ENCODE assay signal across 29 cellular contexts in the genomic region with DNA sequence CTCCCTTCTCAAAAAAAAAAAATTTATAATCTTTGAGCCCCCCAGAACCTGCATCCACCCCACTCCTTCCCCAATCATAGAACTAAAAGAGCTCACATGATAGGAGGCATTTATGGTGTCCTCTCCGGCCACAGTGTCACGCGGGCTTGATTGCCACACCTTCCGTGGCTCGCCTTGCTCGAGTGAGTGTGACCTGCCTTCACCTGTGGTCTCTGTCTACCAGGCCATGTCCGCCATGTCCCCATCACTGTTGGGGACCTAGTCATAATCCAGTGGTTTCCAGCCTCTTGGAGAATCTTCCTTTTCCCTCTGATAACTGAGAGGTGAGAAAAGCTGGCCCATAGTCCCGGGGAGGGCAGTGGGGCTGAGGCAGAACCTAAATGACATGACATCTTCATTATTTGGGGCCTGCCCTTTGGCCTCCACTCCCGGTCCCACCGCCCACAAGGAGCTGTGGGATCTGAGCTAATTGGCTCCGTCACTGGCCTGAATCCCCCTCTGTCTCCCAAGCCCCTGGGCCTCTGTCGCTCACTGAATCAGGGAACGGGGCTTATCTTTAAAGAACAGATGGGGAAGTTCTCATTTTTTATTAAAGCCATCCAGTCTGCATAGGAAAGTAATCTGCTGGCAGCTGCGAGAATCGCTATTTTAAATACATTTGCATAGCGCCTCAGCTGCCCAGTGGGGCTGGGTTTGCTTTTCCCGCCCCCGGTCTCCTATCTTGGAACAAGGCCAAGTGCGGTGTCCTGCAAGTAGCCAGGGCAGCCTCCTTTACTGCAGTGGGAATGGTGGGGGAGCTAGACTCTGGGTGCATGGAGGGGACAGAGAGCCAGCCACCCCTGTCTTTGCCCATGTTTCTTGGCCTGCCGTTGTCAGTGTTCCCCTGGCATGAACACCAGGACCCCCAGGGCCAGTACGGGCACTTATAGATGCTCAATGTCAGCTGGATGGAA.
DNase-seq lines count a peak whose midpoint lies in the region; ATAC-seq, FAIRE-seq and TF ChIP-seq lines count a peak whose summit lies in the region.
"Had no signal": no experiment of that assay in that cellular context is flagged by ENCODE, and none has a peak within 500 bp of the region (broad histone marks: within the 10 kb centered on the region; RNA-seq: fewer than 3 reads in every experiment).

No MANE protein-coding gene starts in this region.

- no peaks in the 10 kb centered on the region for H3K79me2 ChIP-seq in K562 (ENCODE audit: control insufficient read depth, insufficient read depth, low read length)
- no peaks in the 10 kb centered on the region for H3K79me2 ChIP-seq in trophoblast cell (ENCODE audit: control insufficient read depth, insufficient read depth, low read length, poor library complexity)
- H3K79me2 ChIP-seq: parathyroid adenoma had no signal

- 2% methylated on average over 20 of the region's 21 CpGs for WGBS in K562 (ENCODE audit: insufficient coverage, low coverage, missing lambda C conversion rate)
- WGBS in trophoblast cell (ENCODE audit: extremely low coverage, insufficient coverage, insufficient read length) = no CpG with 5 or more reads among the region's 21 CpGs

- H3K27me3 ChIP-seq in K562 (ENCODE audit: control insufficient read depth in 2 of 2, insufficient read depth in 2 of 2, low read length in 2 of 2) (peaks cover 0 to 10% of the 10 kb centered on the region in 2 experiments; a peak in 1 of 5 replicates), trophoblast cell (ENCODE audit: insufficient read depth, low read length) (no peaks in the 10 kb centered on the region)
- H3K27me3 ChIP-seq: gastroesophageal sphincter had no signal

- H3K36me3 ChIP-seq in K562 (ENCODE audit: control insufficient read depth, insufficient read depth, low read length) (no peaks in the 10 kb centered on the region), trophoblast cell (ENCODE audit: control insufficient read depth in 1 of 2, insufficient read depth in 2 of 2, low read length in 2 of 2) (no peaks in the 10 kb centered on the region)
- H3K36me3 ChIP-seq: brain microvascular endothelial cell, gastroesophageal sphincter, suprapubic skin had no signal

- peaks cover 4% of the 10 kb centered on the region; the same call in 1 of the 2 replicates for H4K20me1 ChIP-seq in K562 (replicated peaks; ENCODE audit: control insufficient read depth, insufficient read depth, low read length)

- H3K9me3 Mint-ChIP-seq in stimulated activated naive B cell treated with anti-CD40 and anti-IgM and Interleukin-4, amounts not matched to agents 10 μg/mL and 1 μg/mL and 100 μg/mL, for 72 hours = no peaks in the 10 kb centered on the region
- H3K9me3 Mint-ChIP-seq: activated naive CD4-positive, alpha-beta T cell treated with anti-CD3 and anti-CD28 coated beads, Interleukin-2, amount 10 ng/mL, durations not matched to agents 7 days and 5 days; activated T-helper 17 cell treated with anti-CD3 and anti-CD28 coated beads, Interleukin-2, amount 50 U/mL, for 72 hours; neural crest cell; T-helper 1 cell treated with Interleukin-12 subunit alpha and Interleukin-12 subunit beta and Interleukin-4 antibody, amounts not matched to agents 30 μg/mL and 1 μg/mL, for 36 hours had no signal

- CTCF ChIA-PET in K562 (lab: Yijun Ruan, JAX; ENCODE audit: low intra/inter-chr PET ratio) = no interaction called here

- DNase-seq in NCI-H524 (lab: John Stamatoyannopoulos, UW) (peak; percentile 80 to 90), OCI-M1 (lab: John Stamatoyannopoulos, UW) (peak; percentile 77), K562 (ENCODE audit: extremely low read depth in 1 of 4, low spot score in 3 of 4) (peak in 2 of 4 experiments; percentile 16), trophoblast cell (no peak), SHP77 (lab: John Stamatoyannopoulos, UW) (no peak), NCI-H128 (lab: John Stamatoyannopoulos, UW; ENCODE audit: unreplicated experiment) (no peak), foreskin melanocyte (no peak)
- no peak for DNase-seq in stimulated activated naive B cell treated with anti-CD40 and anti-IgM and Interleukin-4, amounts not matched to agents 10 μg/mL and 1 μg/mL and 100 μg/mL, for 72 hours
- DNase-seq: activated CD4-positive, alpha-beta T cell treated with anti-CD3 and anti-CD28 coated beads for 4 hours; activated naive CD4-positive, alpha-beta T cell treated with anti-CD3 and anti-CD28 coated beads, Interleukin-2, amount 10 ng/mL, durations not matched to agents 7 days and 5 days; brain microvascular endothelial cell; DMS79 treated with DMSO at 0.1 percent for 48 hours; GDM1; HCEC 1CT; hypothalamus; mammary epithelial cell; NCI-H1694; NCI-H510A; small intestine; stimulated activated naive CD4-positive, alpha-beta T cell treated with Interleukin-2 at 50 U/mL for 16 hours had no signal

- no peak overlapping the region for H3K27ac ChIP-seq in K562 (ENCODE audit: extremely low read depth, low read depth, low read length)
- no peak overlapping the region for H3K27ac ChIP-seq in trophoblast cell (ENCODE audit: low read depth, low read length)
- H3K27ac ChIP-seq: brain microvascular endothelial cell, C4-2B, gastroesophageal sphincter, parathyroid adenoma, suprapubic skin had no signal

- H2AFZ ChIP-seq in K562 (ENCODE audit: low read depth, low read length) (no peak overlapping the region), trophoblast cell (ENCODE audit: insufficient read depth, low read length, poor library complexity) (no peak overlapping the region)
- H2AFZ ChIP-seq: parathyroid adenoma had no signal

- no peak overlapping the region for H3K18ac ChIP-seq in trophoblast cell (ENCODE audit: low read length)

- TF ChIP-seq EP300 in K562 (IDR thresholded peaks at IDR 0.05; ENCODE audit: low read length) = no peak

- H3K14ac ChIP-seq in trophoblast cell (ENCODE audit: low read length) = no peak overlapping the region

- H4K8ac ChIP-seq in trophoblast cell (ENCODE audit: low read depth, low read length) = no peak overlapping the region

- ATAC-seq in K562 = no peak; the same call in 2 of the 3 replicates
- no peak for ATAC-seq in stimulated activated naive B cell treated with anti-CD40 and anti-IgM and Interleukin-4, amounts not matched to agents 10 μg/mL and 1 μg/mL and 100 μg/mL, for 72 hours (replicated peaks)
- ATAC-seq: activated T-helper 17 cell treated with anti-CD3 and anti-CD28 coated beads, Interleukin-2, amount 50 U/mL, for 72 hours; gastroesophageal sphincter had no signal

- intact Hi-C loops in K562 (cut with micrococcal nuclease) = no loop called here

- no peaks in the 10 kb centered on the region for H3K36me3 Mint-ChIP-seq in stimulated activated naive B cell treated with anti-CD40 and anti-IgM and Interleukin-4, amounts not matched to agents 10 μg/mL and 1 μg/mL and 100 μg/mL, for 72 hours
- H3K36me3 Mint-ChIP-seq: activated naive CD4-positive, alpha-beta T cell treated with anti-CD3 and anti-CD28 coated beads, Interleukin-2, amount 10 ng/mL, durations not matched to agents 7 days and 5 days had no signal

- H3K9me3 ChIP-seq in K562 (replicated peaks; ENCODE audit: control insufficient read depth, insufficient read depth, low read depth, low read length) (no peaks in the 10 kb centered on the region), trophoblast cell (ENCODE audit: insufficient read depth, low read depth, low read length) (no peaks in the 10 kb centered on the region)
- H3K9me3 ChIP-seq: Caco-2, gastroesophageal sphincter, suprapubic skin had no signal

- TF ChIP-seq POLR2A in K562 (conservative IDR thresholded peaks at IDR 0.05) = no peak

- H3K27me3 Mint-ChIP-seq in stimulated activated naive B cell treated with anti-CD40 and anti-IgM and Interleukin-4, amounts not matched to agents 10 μg/mL and 1 μg/mL and 100 μg/mL, for 72 hours = peaks cover 57 to 79% of the 10 kb centered on the region in 2 donors

- no peak for TF ChIP-seq RAD21 in K562 (CRISPR knock-in tag; conservative IDR thresholded peaks at IDR 0.05 in 1 of 2, IDR thresholded peaks at IDR 0.05 in 1 of 2)

- peaks cover 0 to 11% of the 10 kb centered on the region in 2 donors for H3K4me1 Mint-ChIP-seq in stimulated activated naive B cell treated with anti-CD40 and anti-IgM and Interleukin-4, amounts not matched to agents 10 μg/mL and 1 μg/mL and 100 μg/mL, for 72 hours
- H3K4me1 Mint-ChIP-seq: activated naive CD4-positive, alpha-beta T cell treated with anti-CD3 and anti-CD28 coated beads, Interleukin-2, amount 10 ng/mL, durations not matched to agents 7 days and 5 days; activated T-helper 17 cell treated with anti-CD3 and anti-CD28 coated beads, Interleukin-2, amount 50 U/mL, for 72 hours; neural crest cell had no signal

- no peak for FAIRE-seq in K562 (lab: Jason Lieb, UNC)
- FAIRE-seq: endothelial cell of umbilical vein, small intestine had no signal

- H3K4me1 ChIP-seq in K562 (replicated peaks in 1 of 2; ENCODE audit: control insufficient read depth in 2 of 2, insufficient read depth in 2 of 2, low read length in 2 of 2) (no peaks in the 10 kb centered on the region), trophoblast cell (ENCODE audit: control insufficient read depth in 1 of 2, insufficient read depth in 2 of 2, low read length in 2 of 2) (no peaks in the 10 kb centered on the region)
- H3K4me1 ChIP-seq: Caco-2, gastroesophageal sphincter, parathyroid adenoma had no signal

- no peak for TF ChIP-seq CTCF in K562 (IDR thresholded peaks at IDR 0.05 in 2 of 3, conservative IDR thresholded peaks at IDR 0.05 in 1 of 3; ENCODE audit: insufficient read depth in 2 of 3, low read depth in 1 of 3, low read length in 3 of 3)

- H3K4ac ChIP-seq in trophoblast cell (ENCODE audit: low read depth, low read length) = no peak overlapping the region

- H4K12ac ChIP-seq in trophoblast cell (ENCODE audit: low read depth, low read length) = no peak overlapping the region

- H3K4me3 Mint-ChIP-seq in stimulated activated naive B cell treated with anti-CD40 and anti-IgM and Interleukin-4, amounts not matched to agents 10 μg/mL and 1 μg/mL and 100 μg/mL, for 72 hours = no peak overlapping the region
- H3K4me3 Mint-ChIP-seq: activated naive CD4-positive, alpha-beta T cell treated with anti-CD3 and anti-CD28 coated beads, Interleukin-2, amount 10 ng/mL, durations not matched to agents 7 days and 5 days; activated T-helper 17 cell treated with anti-CD3 and anti-CD28 coated beads, Interleukin-2, amount 50 U/mL, for 72 hours; neural crest cell; T-helper 1 cell treated with Interleukin-12 subunit alpha and Interleukin-12 subunit beta and Interleukin-4 antibody, amounts not matched to agents 30 μg/mL and 1 μg/mL, for 36 hours had no signal

- no peak overlapping the region for H3K27ac Mint-ChIP-seq in stimulated activated naive B cell treated with anti-CD40 and anti-IgM and Interleukin-4, amounts not matched to agents 10 μg/mL and 1 μg/mL and 100 μg/mL, for 72 hours
- H3K27ac Mint-ChIP-seq: activated naive CD4-positive, alpha-beta T cell treated with anti-CD3 and anti-CD28 coated beads, Interleukin-2, amount 10 ng/mL, durations not matched to agents 7 days and 5 days; activated T-helper 17 cell treated with anti-CD3 and anti-CD28 coated beads, Interleukin-2, amount 50 U/mL, for 72 hours; T-helper 1 cell treated with Interleukin-12 subunit alpha and Interleukin-12 subunit beta and Interleukin-4 antibody, amounts not matched to agents 30 μg/mL and 1 μg/mL, for 36 hours had no signal

- POLR2A ChIA-PET in K562 (lab: Yijun Ruan, JAX) = no interaction called here

- H2AK5ac ChIP-seq in trophoblast cell (ENCODE audit: low read length) = no peak overlapping the region

- H4K91ac ChIP-seq in trophoblast cell (ENCODE audit: low read depth, low read length) = no peak overlapping the region

- no peak overlapping the region for H3K4me3 ChIP-seq in K562
- peak overlapping the region; percentile 9 for H3K4me3 ChIP-seq in trophoblast cell (ENCODE audit: low read depth, low read length)
- H3K4me3 ChIP-seq: gastroesophageal sphincter, suprapubic skin had no signal

- H3K79me1 ChIP-seq in trophoblast cell (ENCODE audit: low read length) = no peaks in the 10 kb centered on the region

- in situ Hi-C loops in K562 (cut with MboI) = no loop called here

- no TSS peak for BruUV-seq in K562 (replicated peaks; lab: Mats Ljungman, UMichigan)

- no peak overlapping the region for H2BK12ac ChIP-seq in trophoblast cell (ENCODE audit: low read length)

- H2BK5ac ChIP-seq in trophoblast cell (ENCODE audit: low read depth, low read length, poor library complexity) = no peak overlapping the region

- H3K9me1 ChIP-seq in K562 (ENCODE audit: control insufficient read depth, insufficient read depth, low read length) = no peaks in the 10 kb centered on the region

- H3K9ac ChIP-seq in K562 (ENCODE audit: insufficient read depth in 1 of 2, low read depth in 2 of 2, low read length in 2 of 2) (no peak overlapping the region), trophoblast cell (ENCODE audit: low read length) (no peak overlapping the region)
- H3K9ac ChIP-seq: parathyroid adenoma had no signal

- no peak overlapping the region for H2BK120ac ChIP-seq in trophoblast cell (ENCODE audit: insufficient read depth, low read length, poor library complexity)

- H3K4me2 ChIP-seq in K562 (ENCODE audit: insufficient read depth, low read length) = no peak overlapping the region
- H3K4me2 ChIP-seq in trophoblast cell (ENCODE audit: low read length) = no peak overlapping the region

- no peak overlapping the region for H3K23ac ChIP-seq in trophoblast cell (ENCODE audit: low read length)

Comparison
In these comparisons a context has a peak if more than half of its experiments do, and no peak if none do; other contexts are left out.
1. DNase-seq: peak in NCI-H524 (2 of 2) and OCI-M1 (single experiment); none in trophoblast cell (0 of 2), stimulated activated naive B cell treated with anti-CD40 and anti-IgM and Interleukin-4, amounts not matched to agents 10 μg/mL and 1 μg/mL and 100 μg/mL, for 72 hours (single experiment), SHP77 (0 of 2), NCI-H128 (single experiment) and foreskin melanocyte (single experiment).